Comparison of ENCODE assay signal across 1 cellular context in the genomic region with DNA sequence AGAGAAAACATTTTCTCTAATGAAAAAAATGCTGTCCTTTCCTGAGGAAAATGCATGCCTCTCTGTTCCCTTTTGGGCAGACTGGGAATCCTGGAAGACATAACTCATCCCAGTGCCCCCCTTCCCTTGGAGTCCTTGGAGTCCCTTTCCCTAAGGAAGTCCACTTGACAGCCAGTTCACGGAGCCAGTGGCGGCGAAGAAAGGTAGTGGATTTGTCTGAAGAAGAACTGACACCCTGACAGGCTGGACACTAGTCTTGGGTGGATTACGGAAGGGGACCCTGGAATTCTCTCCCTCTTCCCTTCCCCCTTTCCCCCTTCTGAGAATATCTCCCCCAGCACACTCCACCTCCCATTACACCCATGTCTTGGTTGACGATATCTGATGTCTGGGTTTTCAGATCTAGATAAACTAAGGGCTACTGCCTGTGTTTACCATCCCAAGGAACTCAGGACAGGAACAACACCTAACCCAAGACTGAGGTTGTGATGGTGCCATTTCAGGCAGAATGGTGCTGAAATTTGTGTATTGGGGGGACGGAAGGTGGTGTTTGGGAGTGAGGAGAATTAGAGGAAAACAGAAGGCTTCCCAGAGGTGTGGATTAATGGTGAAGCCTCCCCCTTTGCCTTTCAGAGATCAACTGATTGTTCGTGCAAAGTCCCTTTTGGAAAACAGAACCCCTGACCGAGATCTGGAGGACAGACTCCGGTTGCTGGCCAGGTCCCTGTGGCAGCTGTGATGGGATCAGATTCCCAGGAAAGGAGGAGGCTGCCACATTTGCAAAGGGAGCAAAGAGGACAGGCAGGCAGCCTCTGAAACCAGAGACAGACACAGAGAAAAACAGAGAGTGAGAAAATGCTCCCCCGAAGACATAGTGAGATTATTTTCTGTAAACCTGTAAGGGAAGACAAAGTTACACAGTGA.
TF ChIP-seq lines count a peak whose summit lies in the region.

No MANE protein-coding gene starts in this region.

TF ChIP-seq in GM23338, 12 proteins besides CTCF, POLR2A, EP300 and RAD21 (continued from another document):
- TF ChIP-seq, protein P1, sequence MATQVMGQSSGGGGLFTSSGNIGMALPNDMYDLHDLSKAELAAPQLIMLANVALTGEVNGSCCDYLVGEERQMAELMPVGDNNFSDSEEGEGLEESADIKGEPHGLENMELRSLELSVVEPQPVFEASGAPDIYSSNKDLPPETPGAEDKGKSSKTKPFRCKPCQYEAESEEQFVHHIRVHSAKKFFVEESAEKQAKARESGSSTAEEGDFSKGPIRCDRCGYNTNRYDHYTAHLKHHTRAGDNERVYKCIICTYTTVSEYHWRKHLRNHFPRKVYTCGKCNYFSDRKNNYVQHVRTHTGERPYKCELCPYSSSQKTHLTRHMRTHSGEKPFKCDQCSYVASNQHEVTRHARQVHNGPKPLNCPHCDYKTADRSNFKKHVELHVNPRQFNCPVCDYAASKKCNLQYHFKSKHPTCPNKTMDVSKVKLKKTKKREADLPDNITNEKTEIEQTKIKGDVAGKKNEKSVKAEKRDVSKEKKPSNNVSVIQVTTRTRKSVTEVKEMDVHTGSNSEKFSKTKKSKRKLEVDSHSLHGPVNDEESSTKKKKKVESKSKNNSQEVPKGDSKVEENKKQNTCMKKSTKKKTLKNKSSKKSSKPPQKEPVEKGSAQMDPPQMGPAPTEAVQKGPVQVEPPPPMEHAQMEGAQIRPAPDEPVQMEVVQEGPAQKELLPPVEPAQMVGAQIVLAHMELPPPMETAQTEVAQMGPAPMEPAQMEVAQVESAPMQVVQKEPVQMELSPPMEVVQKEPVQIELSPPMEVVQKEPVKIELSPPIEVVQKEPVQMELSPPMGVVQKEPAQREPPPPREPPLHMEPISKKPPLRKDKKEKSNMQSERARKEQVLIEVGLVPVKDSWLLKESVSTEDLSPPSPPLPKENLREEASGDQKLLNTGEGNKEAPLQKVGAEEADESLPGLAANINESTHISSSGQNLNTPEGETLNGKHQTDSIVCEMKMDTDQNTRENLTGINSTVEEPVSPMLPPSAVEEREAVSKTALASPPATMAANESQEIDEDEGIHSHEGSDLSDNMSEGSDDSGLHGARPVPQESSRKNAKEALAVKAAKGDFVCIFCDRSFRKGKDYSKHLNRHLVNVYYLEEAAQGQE (IDR thresholded peaks at IDR 0.05; ENCODE audit: unreplicated experiment), result no peak
- TF ChIP-seq POLR2AphosphoS5 (IDR thresholded peaks at IDR 0.05; ENCODE audit: low read depth), result no peak
- TF ChIP-seq, protein P2, sequence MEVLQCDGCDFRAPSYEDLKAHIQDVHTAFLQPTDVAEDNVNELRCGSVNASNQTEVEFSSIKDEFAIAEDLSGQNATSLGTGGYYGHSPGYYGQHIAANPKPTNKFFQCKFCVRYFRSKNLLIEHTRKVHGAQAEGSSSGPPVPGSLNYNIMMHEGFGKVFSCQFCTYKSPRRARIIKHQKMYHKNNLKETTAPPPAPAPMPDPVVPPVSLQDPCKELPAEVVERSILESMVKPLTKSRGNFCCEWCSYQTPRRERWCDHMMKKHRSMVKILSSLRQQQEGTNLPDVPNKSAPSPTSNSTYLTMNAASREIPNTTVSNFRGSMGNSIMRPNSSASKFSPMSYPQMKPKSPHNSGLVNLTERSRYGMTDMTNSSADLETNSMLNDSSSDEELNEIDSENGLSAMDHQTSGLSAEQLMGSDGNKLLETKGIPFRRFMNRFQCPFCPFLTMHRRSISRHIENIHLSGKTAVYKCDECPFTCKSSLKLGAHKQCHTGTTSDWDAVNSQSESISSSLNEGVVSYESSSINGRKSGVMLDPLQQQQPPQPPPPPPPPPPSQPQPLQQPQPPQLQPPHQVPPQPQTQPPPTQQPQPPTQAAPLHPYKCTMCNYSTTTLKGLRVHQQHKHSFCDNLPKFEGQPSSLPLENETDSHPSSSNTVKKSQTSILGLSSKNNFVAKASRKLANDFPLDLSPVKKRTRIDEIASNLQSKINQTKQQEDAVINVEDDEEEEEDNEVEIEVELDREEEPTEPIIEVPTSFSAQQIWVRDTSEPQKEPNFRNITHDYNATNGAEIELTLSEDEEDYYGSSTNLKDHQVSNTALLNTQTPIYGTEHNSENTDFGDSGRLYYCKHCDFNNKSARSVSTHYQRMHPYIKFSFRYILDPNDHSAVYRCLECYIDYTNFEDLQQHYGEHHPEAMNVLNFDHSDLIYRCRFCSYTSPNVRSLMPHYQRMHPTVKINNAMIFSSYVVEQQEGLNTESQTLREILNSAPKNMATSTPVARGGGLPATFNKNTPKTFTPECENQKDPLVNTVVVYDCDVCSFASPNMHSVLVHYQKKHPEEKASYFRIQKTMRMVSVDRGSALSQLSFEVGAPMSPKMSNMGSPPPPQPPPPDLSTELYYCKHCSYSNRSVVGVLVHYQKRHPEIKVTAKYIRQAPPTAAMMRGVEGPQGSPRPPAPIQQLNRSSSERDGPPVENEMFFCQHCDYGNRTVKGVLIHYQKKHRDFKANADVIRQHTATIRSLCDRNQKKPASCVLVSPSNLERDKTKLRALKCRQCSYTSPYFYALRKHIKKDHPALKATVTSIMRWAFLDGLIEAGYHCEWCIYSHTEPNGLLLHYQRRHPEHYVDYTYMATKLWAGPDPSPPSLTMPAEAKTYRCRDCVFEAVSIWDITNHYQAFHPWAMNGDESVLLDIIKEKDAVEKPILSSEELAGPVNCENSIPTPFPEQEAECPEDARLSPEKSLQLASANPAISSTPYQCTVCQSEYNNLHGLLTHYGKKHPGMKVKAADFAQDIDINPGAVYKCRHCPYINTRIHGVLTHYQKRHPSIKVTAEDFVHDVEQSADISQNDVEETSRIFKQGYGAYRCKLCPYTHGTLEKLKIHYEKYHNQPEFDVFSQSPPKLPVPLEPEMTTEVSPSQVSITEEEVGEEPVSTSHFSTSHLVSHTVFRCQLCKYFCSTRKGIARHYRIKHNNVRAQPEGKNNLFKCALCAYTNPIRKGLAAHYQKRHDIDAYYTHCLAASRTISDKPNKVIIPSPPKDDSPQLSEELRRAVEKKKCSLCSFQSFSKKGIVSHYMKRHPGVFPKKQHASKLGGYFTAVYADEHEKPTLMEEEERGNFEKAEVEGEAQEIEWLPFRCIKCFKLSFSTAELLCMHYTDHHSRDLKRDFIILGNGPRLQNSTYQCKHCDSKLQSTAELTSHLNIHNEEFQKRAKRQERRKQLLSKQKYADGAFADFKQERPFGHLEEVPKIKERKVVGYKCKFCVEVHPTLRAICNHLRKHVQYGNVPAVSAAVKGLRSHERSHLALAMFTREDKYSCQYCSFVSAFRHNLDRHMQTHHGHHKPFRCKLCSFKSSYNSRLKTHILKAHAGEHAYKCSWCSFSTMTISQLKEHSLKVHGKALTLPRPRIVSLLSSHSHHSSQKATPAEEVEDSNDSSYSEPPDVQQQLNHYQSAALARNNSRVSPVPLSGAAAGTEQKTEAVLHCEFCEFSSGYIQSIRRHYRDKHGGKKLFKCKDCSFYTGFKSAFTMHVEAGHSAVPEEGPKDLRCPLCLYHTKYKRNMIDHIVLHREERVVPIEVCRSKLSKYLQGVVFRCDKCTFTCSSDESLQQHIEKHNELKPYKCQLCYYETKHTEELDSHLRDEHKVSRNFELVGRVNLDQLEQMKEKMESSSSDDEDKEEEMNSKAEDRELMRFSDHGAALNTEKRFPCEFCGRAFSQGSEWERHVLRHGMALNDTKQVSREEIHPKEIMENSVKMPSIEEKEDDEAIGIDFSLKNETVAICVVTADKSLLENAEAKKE (CRISPR knock-in tag; IDR thresholded peaks at IDR 0.05), result no peak
- no peak for TF ChIP-seq CREB1 (CRISPR knock-in tag; IDR thresholded peaks at IDR 0.05; ENCODE audit: low read depth)
- TF ChIP-seq ZNF114 (CRISPR knock-in tag; IDR thresholded peaks at IDR 0.05), result no peak
- no peak for TF ChIP-seq EZH2phosphoT487 (IDR thresholded peaks at IDR 0.05; ENCODE audit: unreplicated experiment)
- no peak for TF ChIP-seq JUNB (IDR thresholded peaks at IDR 0.05; ENCODE audit: unreplicated experiment)
TF ChIP-seq in GM23338: peak in this region for 0.
